Comparison of ENCODE assay signal across 18 cellular contexts in the genomic region with DNA sequence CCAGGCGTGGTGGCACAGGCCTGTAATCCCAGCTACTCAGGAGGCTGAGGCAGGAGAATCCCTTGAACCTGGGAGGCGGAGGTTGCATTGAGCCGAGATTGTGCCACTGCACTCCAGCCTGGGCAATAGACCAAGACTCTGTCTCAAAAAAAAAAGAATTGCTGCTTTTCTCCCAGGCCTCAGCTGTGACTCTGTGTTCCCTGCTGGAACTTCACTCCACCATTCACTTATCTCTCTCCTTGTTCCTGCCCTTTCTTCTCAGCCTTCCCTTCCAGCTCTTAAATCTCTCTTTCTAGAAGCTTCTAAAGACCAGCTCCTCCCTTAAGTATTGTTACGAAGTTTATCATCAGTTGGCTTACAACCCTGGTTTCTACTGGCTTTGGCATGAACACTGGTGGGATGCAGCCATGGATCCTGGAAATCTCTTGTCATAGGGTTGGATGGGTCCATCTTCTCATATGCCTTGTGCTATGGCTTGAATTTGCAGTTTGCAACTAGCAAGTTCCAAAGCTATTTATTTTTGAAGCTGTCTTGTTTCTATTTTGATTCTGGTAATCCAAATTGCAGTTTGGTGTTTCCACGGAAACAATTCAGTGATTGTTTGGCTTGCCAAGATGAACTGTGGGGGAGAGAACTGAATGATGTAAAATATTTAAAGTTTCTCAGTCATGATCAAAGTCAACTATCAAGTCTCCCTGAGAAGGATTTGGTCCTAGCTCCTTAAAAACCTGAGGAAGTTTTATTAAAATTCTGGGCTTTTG. TPM values are rescaled to one million over a fixed set of nuclear protein-coding genes. Genes with fewer than 3 reads are reported as not detected.
DNase-seq lines count a peak whose midpoint lies in the region; ATAC-seq and TF ChIP-seq lines count a peak whose summit lies in the region.
"Had no signal": no experiment of that assay in that cellular context is flagged by ENCODE, and none has a peak within 500 bp of the region (broad histone marks: within the 10 kb centered on the region; RNA-seq: fewer than 3 reads in every experiment).

No MANE protein-coding gene starts in this region.

- H3K9me3 ChIP-seq in adrenal gland (replicated peaks in 1 of 3) (no peaks in the 10 kb centered on the region), esophagus squamous epithelium (no peaks in the 10 kb centered on the region), lower lobe of right lung (no peaks in the 10 kb centered on the region)
- H3K9me3 ChIP-seq: BE2C, thyroid gland had no signal

- intact Hi-C loops in adrenal gland (cut with DNase I) (no loop called here), esophagus squamous epithelium (cut with DNase I) (no loop called here), lower lobe of right lung (cut with DNase I) (no loop called here)

- H3K27me3 ChIP-seq in adrenal gland (no peaks in the 10 kb centered on the region), esophagus squamous epithelium (no peaks in the 10 kb centered on the region), lower lobe of right lung (ENCODE audit: low read depth) (no peaks in the 10 kb centered on the region)
- H3K27me3 ChIP-seq: BE2C, thyroid gland had no signal

- H3K4me3 Mint-ChIP-seq in natural killer cell treated with Interleukin-12 subunit alpha and Interleukin-12 subunit beta and Interleukin-15 and Interleukin-18, amount 100 ng/mL, for 72 hours = no peak overlapping the region
- H3K4me3 Mint-ChIP-seq: activated T-cell treated with anti-CD3 and anti-CD28 coated beads, Interleukin-2, amount 50 U/mL, for 72 hours; effector memory CD8-positive, alpha-beta T cell; T-helper 2 cell treated with Interferon-gamma antibody and Interleukin-4, amounts not matched to agents 5 μg/mL and 100 μg/mL, for 36 hours had no signal

- no peaks in the 10 kb centered on the region for H3K36me3 Mint-ChIP-seq in natural killer cell treated with Interleukin-12 subunit alpha and Interleukin-12 subunit beta and Interleukin-15 and Interleukin-18, amount 100 ng/mL, for 72 hours

- H3K27ac ChIP-seq in adrenal gland (peak overlapping the region in 4 of 5 donors; percentile 22 to 74 (median 49)), esophagus squamous epithelium (peak overlapping the region in 3 of 4 donors; percentile 18 to 56 (median 56)), lower lobe of right lung (peak overlapping the region; percentile 36)
- H3K27ac ChIP-seq: KMS-11, thyroid gland had no signal

- H3K27me3 Mint-ChIP-seq in natural killer cell treated with Interleukin-12 subunit alpha and Interleukin-12 subunit beta and Interleukin-15 and Interleukin-18, amount 100 ng/mL, for 72 hours = no peaks in the 10 kb centered on the region
- H3K27me3 Mint-ChIP-seq: effector memory CD8-positive, alpha-beta T cell had no signal

- no peak for TF ChIP-seq CTCF in adrenal gland (IDR thresholded peaks at IDR 0.05)
- no peak for TF ChIP-seq CTCF in esophagus squamous epithelium (IDR thresholded peaks at IDR 0.05)
- TF ChIP-seq CTCF in lower lobe of right lung (IDR thresholded peaks at IDR 0.05) = no peak

- H3K4me1 Mint-ChIP-seq in natural killer cell treated with Interleukin-12 subunit alpha and Interleukin-12 subunit beta and Interleukin-15 and Interleukin-18, amount 100 ng/mL, for 72 hours (ENCODE audit: low read depth in 2 of 2) = no peaks in the 10 kb centered on the region

- H3K4me3 ChIP-seq in adrenal gland (no peak overlapping the region), esophagus squamous epithelium (no peak overlapping the region), lower lobe of right lung (no peak overlapping the region)
- H3K4me3 ChIP-seq: thyroid gland had no signal

- peaks cover 9 to 29% of the 10 kb centered on the region in 2 donors for H3K4me1 ChIP-seq in adrenal gland (replicated peaks in 1 of 2)
- H3K4me1 ChIP-seq in esophagus squamous epithelium = peaks cover 0 to 31% (median 0%) of the 10 kb centered on the region in 3 donors
- no peaks in the 10 kb centered on the region for H3K4me1 ChIP-seq in lower lobe of right lung
- H3K4me1 ChIP-seq: BE2C had no signal

- no peak for ATAC-seq in lower lobe of right lung
- no peak for ATAC-seq in HG02610 (IDR thresholded peaks at IDR 0.05; ENCODE audit: unreplicated experiment)
- no peak for ATAC-seq in natural killer cell treated with Interleukin-12 subunit alpha and Interleukin-12 subunit beta and Interleukin-15 and Interleukin-18, amount 100 ng/mL, for 72 hours
- no peak for ATAC-seq in stimulated activated naive CD8-positive, alpha-beta T cell treated with anti-CD3 and anti-CD28 coated beads, Interleukin-15, Interleukin-2, amounts not matched to agents 100 U/mL and 50 U/mL, for 24 hours
- ATAC-seq: activated T-cell treated with anti-CD3 and anti-CD28 coated beads, Interleukin-2, amount 50 U/mL, for 72 hours; effector memory CD8-positive, alpha-beta T cell had no signal

- no peak for TF ChIP-seq POLR2A in adrenal gland (IDR thresholded peaks at IDR 0.05)
- no peak for TF ChIP-seq POLR2A in esophagus squamous epithelium (IDR thresholded peaks at IDR 0.05)

- H3K9me3 Mint-ChIP-seq in natural killer cell treated with Interleukin-12 subunit alpha and Interleukin-12 subunit beta and Interleukin-15 and Interleukin-18, amount 100 ng/mL, for 72 hours = no peaks in the 10 kb centered on the region
- H3K9me3 Mint-ChIP-seq: activated T-cell treated with anti-CD3 and anti-CD28 coated beads, Interleukin-2, amount 50 U/mL, for 72 hours; effector memory CD8-positive, alpha-beta T cell; T-helper 2 cell treated with Interferon-gamma antibody and Interleukin-4, amounts not matched to agents 5 μg/mL and 100 μg/mL, for 36 hours had no signal

- WGBS in adrenal gland, 4 donors = 61 to 73% (median 67%) methylated on average over 5 of the region's 5 CpGs
- 67 to 74% methylated on average over 5 of the region's 5 CpGs for WGBS in esophagus squamous epithelium, 2 donors

- H3K36me3 ChIP-seq in adrenal gland (replicated peaks in 1 of 2) (no peaks in the 10 kb centered on the region), esophagus squamous epithelium (peaks cover 0 to 16% (median 0%) of the 10 kb centered on the region in 3 donors), lower lobe of right lung (peaks cover 25% of the 10 kb centered on the region)
- H3K36me3 ChIP-seq: BE2C, thyroid gland had no signal

- H3K27ac Mint-ChIP-seq in natural killer cell treated with Interleukin-12 subunit alpha and Interleukin-12 subunit beta and Interleukin-15 and Interleukin-18, amount 100 ng/mL, for 72 hours = no peak overlapping the region
- H3K27ac Mint-ChIP-seq: activated T-cell treated with anti-CD3 and anti-CD28 coated beads, Interleukin-2, amount 50 U/mL, for 72 hours; effector memory CD8-positive, alpha-beta T cell had no signal

- peak in 1 of 7 donors; percentile 26 for DNase-seq in adrenal gland
- no peak for DNase-seq in esophagus squamous epithelium (lab: John Stamatoyannopoulos, UW)
- DNase-seq in lower lobe of right lung = no peak
- peak; percentile 60 for DNase-seq in superior temporal gyrus (ENCODE audit: extremely low spot score)
- DNase-seq in natural killer cell treated with Interleukin-12 subunit alpha and Interleukin-12 subunit beta and Interleukin-15 and Interleukin-18, amount 100 ng/mL, for 72 hours (ENCODE audit: low spot score) = no peak
- no peak for DNase-seq in middle frontal gyrus (ENCODE audit: extremely low spot score, low spot score)
- DNase-seq in stimulated activated naive CD8-positive, alpha-beta T cell treated with anti-CD3 and anti-CD28 coated beads, Interleukin-15, Interleukin-2, amounts not matched to agents 100 U/mL and 50 U/mL, for 24 hours = no peak
- DNase-seq: activated CD4-positive, alpha-beta T cell treated with anti-CD3 and anti-CD28 coated beads for 48 hours; activated T-cell treated with anti-CD3 and anti-CD28 coated beads, Interleukin-2, amount 50 U/mL, for 72 hours; BE2C; DMS 273 treated with DMSO at 0.1 percent for 48 hours; effector memory CD8-positive, alpha-beta T cell; islet precursor cell; NCI-H1417 treated with DMSO at 0.1 percent for 48 hours; thyroid gland had no signal

RNA-seq across cellular contexts. Expression of a gene that starts 10.4 kb away (rescaled TPM):
- 1 to 10 TPM; 3.4 to 7.4 (median 5.0) TPM for total RNA-seq in adrenal gland
- 10 to 100 TPM in 2 of 3 donors, 1 to 10 TPM in 1; 7.9 to 17.9 (median 15.1) TPM for polyA plus RNA-seq in adrenal gland
- 1 to 10 TPM; 1.8 to 3.6 (median 3.0) TPM for total RNA-seq in esophagus squamous epithelium
- total RNA-seq in lower lobe of right lung = 10.0 TPM
- total RNA-seq in natural killer cell treated with Interleukin-12 subunit alpha and Interleukin-12 subunit beta and Interleukin-15 and Interleukin-18, amount 100 ng/mL, for 72 hours = 10 to 100 TPM; 10.7 to 18.1 TPM
